In genomic region chr16:24976061-24976779, GRCh38 we compare ENCODE assay signal across 17 cellular contexts. TPM values are rescaled to one million over a fixed set of nuclear protein-coding genes. Genes with fewer than 3 reads are reported as not detected.
DNase-seq lines count a peak whose midpoint lies in the region; ATAC-seq and TF ChIP-seq lines count a peak whose summit lies in the region.
"Had no signal": no experiment of that assay in that cellular context is flagged by ENCODE, and none has a peak within 500 bp of the region (broad histone marks: within the 10 kb centered on the region; RNA-seq: fewer than 3 reads in every experiment).

No MANE protein-coding gene starts in this region.

- no peak for TF ChIP-seq EP300 in tibial nerve (IDR thresholded peaks at IDR 0.05)

- H3K9me3 ChIP-seq in heart left ventricle (no peaks in the 10 kb centered on the region), right atrium auricular region (no peaks in the 10 kb centered on the region), testis (no peaks in the 10 kb centered on the region), tibial nerve (no peaks in the 10 kb centered on the region)
- H3K9me3 ChIP-seq: HAP-1, lower lobe of right lung, neutrophil, transverse colon had no signal

- intact Hi-C loops in heart left ventricle (cut with DNase I) (loop anchor here in 5 of 10 donors (5.0 kb wide), 1 partner anchor 36 kb away; no protein-coding TSS in a partner anchor), testis (cut with DNase I; ENCODE audit: low total_unique reads) (no loop called here)

- TF ChIP-seq CTCF in heart left ventricle (IDR thresholded peaks at IDR 0.05) (no peak), right atrium auricular region (IDR thresholded peaks at IDR 0.05) (no peak), testis (IDR thresholded peaks at IDR 0.05) (no peak), tibial nerve (IDR thresholded peaks at IDR 0.05) (no peak)

- H3K36me3 Mint-ChIP-seq in T-cell: peaks cover 48% of the 10 kb centered on the region

- H3K4me3 ChIP-seq in heart left ventricle: no peak overlapping the region
- H3K4me3 ChIP-seq in right atrium auricular region: no peak overlapping the region
- no peak overlapping the region for H3K4me3 ChIP-seq in testis
- H3K4me3 ChIP-seq in tibial nerve: no peak overlapping the region
- H3K4me3 ChIP-seq: HAP-1, lower lobe of right lung, transverse colon had no signal

- H3K27me3 Mint-ChIP-seq in T-cell: no peaks in the 10 kb centered on the region
- H3K27me3 Mint-ChIP-seq: activated CD4-positive, alpha-beta memory T cell treated with anti-CD3 and anti-CD28 coated beads for 36 hours had no signal

- H3K4me1 Mint-ChIP-seq in T-cell: peaks cover 40 to 66% (median 61%) of the 10 kb centered on the region in 3 donors

- H3K4me1 ChIP-seq in heart left ventricle: peaks cover 4 to 89% (median 64%) of the 10 kb centered on the region in 12 donors
- H3K4me1 ChIP-seq in right atrium auricular region: peaks cover 0 to 52% of the 10 kb centered on the region in 2 donors
- H3K4me1 ChIP-seq in testis: peaks cover 11% of the 10 kb centered on the region
- peaks cover 0 to 59% (median 28%) of the 10 kb centered on the region in 4 donors for H3K4me1 ChIP-seq in tibial nerve

- DNase-seq in heart left ventricle: no peak
- DNase-seq in right atrium auricular region (ENCODE audit: low spot score): no peak
- no peak for DNase-seq in T-cell
- peak; percentile 33 for DNase-seq in islet precursor cell
- peak; percentile 3 for DNase-seq in testis
- no peak for DNase-seq in central memory CD4-positive, alpha-beta T cell
- DNase-seq in SKM-1 treated with dmso at 0.1 percent for 144 hours (lab: John Stamatoyannopoulos, UW; ENCODE audit: unreplicated experiment): no peak
- no peak for DNase-seq in tibial nerve (ENCODE audit: low spot score in 2 of 2)
- DNase-seq: AML-193, Kasumi-1, lower lobe of right lung, NCI-H187 treated with DMSO at 0.1 percent for 48 hours, T-helper 9 cell, transverse colon had no signal

- WGBS in heart left ventricle, 4 donors: 94 to 98% (median 97%) methylated on average over 5 of the region's 5 CpGs
- 90 to 92% methylated on average over 5 of the region's 5 CpGs for WGBS in testis, 2 donors
- 93 to 94% methylated on average over 5 of the region's 5 CpGs for WGBS in tibial nerve, 2 donors

- TF ChIP-seq POLR2A in heart left ventricle (IDR thresholded peaks at IDR 0.05) (no peak), testis (IDR thresholded peaks at IDR 0.05) (no peak), tibial nerve (IDR thresholded peaks at IDR 0.05) (no peak)

- CTCF ChIA-PET in T-cell (lab: Charles Lee): interaction anchor here in 1 of 2 donors (0.7 kb wide), 1 partner anchor 1214 kb away, joined by 3 read pairs; no protein-coding TSS in a partner anchor

- POLR2A ChIA-PET in T-cell (lab: Charles Lee): no interaction called here

- H3K36me3 ChIP-seq in heart left ventricle (peaks cover 0 to 69% (median 46%) of the 10 kb centered on the region in 9 donors), right atrium auricular region (peaks cover 31% of the 10 kb centered on the region), testis (ENCODE audit: low read depth, missing control alignments) (no peaks in the 10 kb centered on the region), tibial nerve (peaks cover 0 to 50% (median 0%) of the 10 kb centered on the region in 3 donors)

- no peaks in the 10 kb centered on the region for H3K9me3 Mint-ChIP-seq in T-cell

- H3K27ac Mint-ChIP-seq in T-cell: peak overlapping the region; percentile 3 to 70

- no peaks in the 10 kb centered on the region for H3K27me3 ChIP-seq in heart left ventricle
- no peaks in the 10 kb centered on the region for H3K27me3 ChIP-seq in right atrium auricular region
- no peaks in the 10 kb centered on the region for H3K27me3 ChIP-seq in testis
- H3K27me3 ChIP-seq in tibial nerve: no peaks in the 10 kb centered on the region
- H3K27me3 ChIP-seq: neutrophil, transverse colon had no signal

- H3K27ac ChIP-seq in heart left ventricle: peak overlapping the region in 7 of 12 donors; percentile 24 to 83 (median 72)
- no peak overlapping the region for H3K27ac ChIP-seq in right atrium auricular region
- no peak overlapping the region for H3K27ac ChIP-seq in testis
- H3K27ac ChIP-seq in tibial nerve: peak overlapping the region in 2 of 4 donors; percentile 63 to 80
- H3K27ac ChIP-seq: lower lobe of right lung, neutrophil had no signal

- ATAC-seq in heart left ventricle (no peak), T-cell (replicated peaks in 1 of 4) (no peak)
- ATAC-seq: lower lobe of right lung had no signal

- H3K4me3 Mint-ChIP-seq in T-cell: no peak overlapping the region
- H3K4me3 Mint-ChIP-seq: activated CD4-positive, alpha-beta memory T cell treated with anti-CD3 and anti-CD28 coated beads for 36 hours had no signal

RNA-seq across cellular contexts. Expression of gene ARHGAP17, which starts 38.9 kb away (rescaled TPM):
- total RNA-seq in heart left ventricle (100 to 1,000 TPM in 1 of 9 donors, 10 to 100 TPM in 8; 26.3 to 105 (median 70.4) TPM), right atrium auricular region (10 to 100 TPM; 29.9 to 31.6 TPM), T-cell (10 to 100 TPM; 61.5 to 78.1 (median 72.5) TPM), testis (100 to 1,000 TPM; 123 to 124 TPM), tibial nerve (10 to 100 TPM; 43.3 to 72.6 (median 56.2) TPM)
- polyA plus RNA-seq in heart left ventricle (10 to 100 TPM; 35.1 to 38.2 TPM), testis (ENCODE audit: insufficient read depth, low read depth, low replicate concordance) (62.7 TPM)

Comparison
In these comparisons a context has a peak if more than half of its experiments do, and no peak if none do; other contexts are left out.
1. H3K27ac ChIP-seq: peak in heart left ventricle (7 of 12); none in right atrium auricular region (0 of 2) and testis (0 of 2).
2. DNase-seq: peak in islet precursor cell (single experiment) and testis (single experiment); none in heart left ventricle (0 of 5), right atrium auricular region (single experiment), T-cell (0 of 34), central memory CD4-positive, alpha-beta T cell (single experiment), SKM-1 treated with dmso at 0.1 percent for 144 hours (single experiment) and tibial nerve (0 of 2).